8 cellular contexts compared by ENCODE assay signal in the genomic region with DNA sequence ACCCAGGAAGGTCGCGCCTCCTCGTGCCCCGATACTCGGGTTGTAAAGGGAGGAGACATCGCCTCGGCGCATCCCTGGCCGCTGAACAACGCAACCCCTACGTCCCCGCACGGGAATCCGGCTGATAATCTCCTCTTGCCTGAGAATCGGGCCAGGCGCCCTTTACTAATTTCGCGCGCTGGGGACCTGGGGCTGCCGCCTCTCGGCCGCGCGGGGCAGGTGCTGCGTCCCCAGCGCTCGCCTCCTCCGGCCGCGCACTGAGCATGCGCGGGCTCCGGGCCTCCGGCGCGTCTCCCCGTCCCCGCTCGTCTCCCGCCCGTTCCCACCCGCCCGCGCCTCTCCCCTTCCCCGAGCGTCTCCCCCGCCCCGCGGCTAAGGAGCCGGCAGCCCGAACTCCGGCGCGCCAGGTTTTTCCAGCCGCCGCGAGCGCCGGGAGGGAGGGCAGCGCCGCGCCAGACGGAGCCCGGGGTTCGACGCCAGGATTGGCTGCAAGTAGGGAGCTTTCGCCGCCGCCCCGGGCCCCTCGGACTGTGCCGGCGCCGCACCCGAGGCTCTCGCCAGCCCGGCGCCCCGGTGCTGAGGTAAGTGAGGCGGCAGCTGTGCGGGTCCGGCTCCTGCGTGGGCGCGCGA. TPM values are rescaled to one million over a fixed set of nuclear protein-coding genes. Genes with fewer than 3 reads are reported as not detected.
DNase-seq lines count a peak whose midpoint lies in the region; ATAC-seq and TF ChIP-seq lines count a peak whose summit lies in the region.

Gene CNTN4, plus strand, starts transcription at position 469 of the 630 bp plus-strand sequence.

- H3K9ac ChIP-seq in iPS-20b (ENCODE audit: low read depth, low read length) = peak within 1 kb of the TSS; percentile 54; the same call in 1 of the 2 replicates

- intact Hi-C loops in sciatic nerve (cut with DNase I) = no loop called here

- no peak within 1 kb of the TSS for H3K27ac ChIP-seq in iPS-20b (ENCODE audit: low read length)

- peaks cover 2% of the 10 kb centered on the region; the same call in 1 of the 2 replicates for H3K9me3 ChIP-seq in iPS-20b (ENCODE audit: insufficient read depth, low read depth, low read length)

- TF ChIP-seq POLR2A in GM18505 (IDR thresholded peaks at IDR 0.05; ENCODE audit: borderline replicate concordance, extremely low read depth, insufficient read depth, insufficient read length) = no peak

- H3K4me3 ChIP-seq in iPS-20b (ENCODE audit: low read length) = peak within 1 kb of the TSS; percentile 73

- peaks cover 85% of the 10 kb centered on the region for H3K27me3 ChIP-seq in iPS-20b (ENCODE audit: insufficient read depth, low read length)

- H3K27ac Mint-ChIP-seq in activated naive CD8-positive, alpha-beta T cell = no peak within 1 kb of the TSS

- H3K36me3 Mint-ChIP-seq in activated naive CD8-positive, alpha-beta T cell = no peaks in the 10 kb centered on the region

- peaks cover 6% of the 10 kb centered on the region; the same call in 1 of the 2 replicates for H3K4me1 ChIP-seq in iPS-20b (ENCODE audit: insufficient read depth, low read length)

- DNase-seq in NCI-H1694 (lab: John Stamatoyannopoulos, UW) = peak; percentile 22
- DNase-seq in sciatic nerve (ENCODE audit: low spot score) = peak; percentile 85
- no peak for DNase-seq in GM19240 (ENCODE audit: insufficient read length, low spot score)
- no peak for DNase-seq in SW 1271 (lab: John Stamatoyannopoulos, UW)
- no peak for DNase-seq in activated naive CD4-positive, alpha-beta T cell (lab: John Stamatoyannopoulos, UW)

- peak within 1 kb of the TSS; percentile 60 for H3K4me3 Mint-ChIP-seq in activated naive CD8-positive, alpha-beta T cell

- H3K9me3 Mint-ChIP-seq in activated naive CD8-positive, alpha-beta T cell (ENCODE audit: low read depth) = peaks cover 3% of the 10 kb centered on the region

- H3K4me1 Mint-ChIP-seq in activated naive CD8-positive, alpha-beta T cell (ENCODE audit: low read depth) = peaks cover 10% of the 10 kb centered on the region

- ATAC-seq in GM18505 (IDR thresholded peaks at IDR 0.05; ENCODE audit: unreplicated experiment) (peak; percentile 74), sciatic nerve (peak; percentile 90)

- no peaks in the 10 kb centered on the region for H3K36me3 ChIP-seq in iPS-20b (ENCODE audit: insufficient read depth, low read depth, low read length)

- peaks cover 34% of the 10 kb centered on the region for H3K27me3 Mint-ChIP-seq in activated naive CD8-positive, alpha-beta T cell

RNA-seq across cellular contexts. Expression of gene CNTN4, which starts in this region (rescaled TPM):
- 80.0 TPM for total RNA-seq in sciatic nerve

Comparison
In these comparisons a context has a peak if more than half of its experiments do, and no peak if none do; other contexts are left out.
1. DNase-seq: peak in NCI-H1694 (single experiment) and sciatic nerve (single experiment); none in GM19240 (single experiment), SW 1271 (0 of 2) and activated naive CD4-positive, alpha-beta T cell (0 of 4).